In genomic region chr21:37073417-37074194, GRCh38 we compare ENCODE assay signal across 8 cellular contexts. TPM values are rescaled to one million over a fixed set of nuclear protein-coding genes. Genes with fewer than 3 reads are reported as not detected.
DNase-seq lines count a peak whose midpoint lies in the region; ATAC-seq, FAIRE-seq and TF ChIP-seq lines count a peak whose summit lies in the region.

No MANE protein-coding gene starts in this region.

- peak overlapping the region; percentile 92 for H3K4me3 ChIP-seq in AG04450 (ENCODE audit: low read depth, low read length)
- H3K4me3 ChIP-seq in PC-3 (ENCODE audit: low read length), result peak overlapping the region; percentile 84
- H3K4me3 ChIP-seq in thymus (ENCODE audit: low read length), result peak overlapping the region; percentile 67

- peaks cover 30% of the 10 kb centered on the region; the same call in 1 of the 2 replicates for H4K20me1 ChIP-seq in PC-3 (ENCODE audit: low read length)

- peak overlapping the region; percentile 93 for H3K9ac ChIP-seq in PC-3 (ENCODE audit: low read length)

- WGBS in thymus, result under 1% methylated on average over 69 of the region's 69 CpGs

- TF ChIP-seq CTCF in AG04450 (IDR thresholded peaks at IDR 0.05; ENCODE audit: low read depth, low read length) (no peak), PC-3 (conservative IDR thresholded peaks at IDR 0.05; ENCODE audit: low read depth, low read length) (peak; percentile 30; the same call in 1 of the 2 replicates)

- H3K9me3 ChIP-seq in AG04450 (ENCODE audit: control insufficient read depth, insufficient read depth, low read length) (peaks cover 2% of the 10 kb centered on the region; the same call in 1 of the 2 replicates), PC-3 (ENCODE audit: low read length) (no peaks in the 10 kb centered on the region), thymus (ENCODE audit: control insufficient read depth) (no peaks in the 10 kb centered on the region)

- ATAC-seq in GM18861 (IDR thresholded peaks at IDR 0.05; ENCODE audit: unreplicated experiment), result peak; percentile 25
- peak; percentile 11 for ATAC-seq in HG03097 (IDR thresholded peaks at IDR 0.05; ENCODE audit: low FRiP score, unreplicated experiment)
- peak; percentile 27 for ATAC-seq in PC-3

- no peaks in the 10 kb centered on the region for H3F3A ChIP-seq in PC-3 (ENCODE audit: low read length, unreplicated experiment)

- DNase-seq in AG04450 (ENCODE audit: low read depth, low spot score), result no peak
- peak; percentile 33 for DNase-seq in PC-3
- peak; percentile 79 for DNase-seq in activated gamma-delta T cell (lab: John Stamatoyannopoulos, UW)
- peak; percentile 35 to 42 for DNase-seq in frontal cortex (ENCODE audit: low spot score in 2 of 2)
- DNase-seq in nucleus accumbens (lab: John Stamatoyannopoulos, UW), result peak in 54 of 56 donors; percentile 24 to 89 (median 77)

- H3K27ac ChIP-seq in AG04450 (ENCODE audit: low read depth, low read length) (peak overlapping the region; percentile 80), PC-3 (ENCODE audit: low read length) (peak overlapping the region; percentile 57), thymus (ENCODE audit: low read depth) (peak overlapping the region; percentile 91)

- peaks cover 71% of the 10 kb centered on the region for H3K79me2 ChIP-seq in PC-3 (ENCODE audit: low read length)

- intact Hi-C loops in PC-3 (cut with micrococcal nuclease), result loop anchor here (1.0 kb wide), 1 partner anchor 40 kb away; no protein-coding TSS in a partner anchor

- H2AFZ ChIP-seq in PC-3 (ENCODE audit: low read length), result peak overlapping the region; percentile 71

- no peak for FAIRE-seq in frontal cortex (lab: Jason Lieb, UNC)

- H3K4me2 ChIP-seq in PC-3 (ENCODE audit: low read length), result peak overlapping the region; percentile 93

- H3K36me3 ChIP-seq in PC-3 (ENCODE audit: low read depth, low read length), result no peaks in the 10 kb centered on the region
- H3K36me3 ChIP-seq in thymus (ENCODE audit: control insufficient read depth, insufficient read depth), result no peaks in the 10 kb centered on the region

- H3K4me1 ChIP-seq in PC-3 (ENCODE audit: insufficient read depth, low read length) (peaks cover 21% of the 10 kb centered on the region), thymus (ENCODE audit: control insufficient read depth, insufficient read depth, low read length) (peaks cover 4% of the 10 kb centered on the region)

- POLR2A ChIA-PET in AG04450 (lab: Yijun Ruan, JAX), result no interaction called here
- POLR2A ChIA-PET in PC-3 (lab: Charles Lee; ENCODE audit: unreplicated experiment), result no interaction called here

- BruUV-seq in PC-3 (replicated peaks; lab: Mats Ljungman, UMichigan), result no TSS peak

- no peaks in the 10 kb centered on the region for H3K9me2 ChIP-seq in PC-3 (replicated peaks; ENCODE audit: low read length)

- CTCF ChIA-PET in AG04450 (lab: Charles Lee), result no interaction called here
- CTCF ChIA-PET in PC-3 (lab: Charles Lee), result no interaction called here

- H3K27me3 ChIP-seq in AG04450 (ENCODE audit: control insufficient read depth, insufficient read depth, low read length) (no peaks in the 10 kb centered on the region), PC-3 (ENCODE audit: low read length) (no peaks in the 10 kb centered on the region), thymus (ENCODE audit: control insufficient read depth, insufficient read depth) (no peaks in the 10 kb centered on the region)

RNA-seq across cellular contexts. Expression of gene TTC3, which starts 0.6 kb away (rescaled TPM):
- polyA plus RNA-seq in AG04450 (2011; rRNA removed) (165 and 224 TPM in 2 replicates), thymus (37.7 TPM)
- 186 and 253 TPM in 2 replicates for polyA minus RNA-seq in AG04450 (2011; rRNA and poly(A)+ RNA removed)
- total RNA-seq in PC-3 (2014; rRNA removed) (121 and 140 TPM in 2 replicates), frontal cortex (740 TPM)

RNA-seq across cellular contexts. Expression of gene PIGP, which starts 0.7 kb away (rescaled TPM):
- 21.1 and 29.8 TPM in 2 replicates for polyA plus RNA-seq in AG04450 (2011; rRNA removed)
- polyA minus RNA-seq in AG04450 (2011; rRNA and poly(A)+ RNA removed), result 4.9 and 8.0 TPM in 2 replicates
- total RNA-seq in PC-3 (2014; rRNA removed), result 17.1 and 20.1 TPM in 2 replicates
- 5.7 TPM for total RNA-seq in frontal cortex
- polyA plus RNA-seq in thymus, result 40.6 TPM
